Comparison of ENCODE assay signal across 1 cellular context in the genomic region with DNA sequence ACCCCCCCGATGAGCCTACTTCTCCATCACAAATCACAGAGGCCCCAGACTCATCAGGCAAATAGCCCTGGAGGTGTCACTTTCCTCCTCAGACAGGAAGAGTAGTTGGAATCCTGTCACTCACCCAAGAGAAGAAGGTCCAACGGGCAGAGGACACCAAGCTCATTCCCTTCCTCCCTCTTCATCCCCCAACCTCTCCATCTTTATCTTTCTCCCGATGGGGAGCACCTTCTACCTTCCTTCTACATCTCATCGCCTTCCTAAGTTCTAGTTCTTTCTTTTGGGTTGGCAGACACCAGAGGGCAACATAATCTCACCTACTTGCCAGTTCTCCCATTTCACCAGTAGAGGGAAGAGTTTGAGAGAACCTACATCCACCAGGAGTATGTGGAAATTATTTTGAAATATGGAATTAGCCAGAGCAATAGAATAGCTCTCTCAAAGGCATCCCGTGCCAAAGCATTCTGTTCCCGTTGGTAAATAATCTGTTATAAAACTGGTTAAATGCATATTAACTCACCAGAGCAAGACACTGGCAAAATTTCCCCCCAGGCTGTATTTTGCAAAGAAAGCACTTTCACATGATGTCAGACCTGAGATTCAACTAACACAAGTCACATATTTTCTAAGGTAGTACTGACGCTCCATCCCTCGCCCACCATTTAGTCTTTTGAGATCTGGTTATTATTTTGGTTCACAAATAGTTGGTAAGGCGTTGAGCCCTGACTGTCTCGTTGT.
TF ChIP-seq lines count a peak whose summit lies in the region.

No MANE protein-coding gene starts in this region.

TF ChIP-seq in HepG2, 621 proteins besides CTCF, POLR2A, EP300 and RAD21 (continued from another document and continues in another):
- TF ChIP-seq ZNF142 (CRISPR knock-in tag; IDR thresholded peaks at IDR 0.05) (no peak), ISL2 (CRISPR knock-in tag; IDR thresholded peaks at IDR 0.05) (no peak; the same call in 1 of the 2 replicates), TFE3 (CRISPR knock-in tag; IDR thresholded peaks at IDR 0.05) (0 out of 2 replicates have a peak, but pooled peaks have one; percentile 22), HNRNPK (IDR thresholded peaks at IDR 0.05; ENCODE audit: low read depth, low read length, poor library complexity, severe bottlenecking) (no peak), ZSCAN25 (CRISPR knock-in tag; IDR thresholded peaks at IDR 0.05) (no peak), FOXA3 (CRISPR knock-in tag; IDR thresholded peaks at IDR 0.05) (peak; percentile 39; the same call in 1 of the 2 replicates), IKZF1 (IDR thresholded peaks at IDR 0.05) (no peak), CREBL2 (CRISPR knock-in tag; IDR thresholded peaks at IDR 0.05; ENCODE audit: borderline replicate concordance) (no peak), ZNF281 (CRISPR knock-in tag; IDR thresholded peaks at IDR 0.05; ENCODE audit: borderline replicate concordance) (no peak), SPEN (CRISPR knock-in tag; IDR thresholded peaks at IDR 0.05; ENCODE audit: low read depth) (0 out of 2 replicates have a peak, but pooled peaks have one; percentile 16), TFDP1 (CRISPR knock-in tag; IDR thresholded peaks at IDR 0.05; ENCODE audit: borderline replicate concordance) (no peak), ZNF788 (CRISPR knock-in tag; IDR thresholded peaks at IDR 0.05; ENCODE audit: borderline replicate concordance) (no peak), NFE2L1 (CRISPR knock-in tag; IDR thresholded peaks at IDR 0.05; ENCODE audit: borderline replicate concordance) (no peak), JUND (CRISPR knock-in tag; IDR thresholded peaks at IDR 0.05) (no peak), ZNF431 (CRISPR knock-in tag; IDR thresholded peaks at IDR 0.05; ENCODE audit: borderline replicate concordance, low read depth) (no peak), SAFB2 (CRISPR knock-in tag; IDR thresholded peaks at IDR 0.05; ENCODE audit: borderline replicate concordance, low read depth) (no peak; the same call in 1 of the 2 replicates), ZNF12 (CRISPR knock-in tag; IDR thresholded peaks at IDR 0.05) (no peak), ATRX (CRISPR knock-in tag; IDR thresholded peaks at IDR 0.05; ENCODE audit: borderline replicate concordance) (no peak), SALL2 (CRISPR knock-in tag; IDR thresholded peaks at IDR 0.05) (no peak), HNRNPH1 (optimal IDR thresholded peaks at IDR 0.05; ENCODE audit: low read depth, low read length) (no peak), ZNF205 (CRISPR knock-in tag; IDR thresholded peaks at IDR 0.05) (no peak), ZNF263 (CRISPR knock-in tag; IDR thresholded peaks at IDR 0.05) (peak; percentile 75), ESRRA (CRISPR knock-in tag; IDR thresholded peaks at IDR 0.05; ENCODE audit: low read depth) (no peak), ZNF616 (CRISPR knock-in tag; IDR thresholded peaks at IDR 0.05; ENCODE audit: low read depth) (no peak), XBP1 (CRISPR knock-in tag; IDR thresholded peaks at IDR 0.05) (no peak), KLF16 (CRISPR knock-in tag; IDR thresholded peaks at IDR 0.05) (0 out of 4 replicates have a peak, but pooled peaks of 1 of the 2 experiments have one; percentile 28), ZNF510 (CRISPR knock-in tag; IDR thresholded peaks at IDR 0.05; ENCODE audit: low read depth) (no peak), GFI1 (CRISPR knock-in tag; IDR thresholded peaks at IDR 0.05; ENCODE audit: borderline replicate concordance) (no peak), ETV6 (CRISPR knock-in tag; conservative IDR thresholded peaks at IDR 0.05) (no peak), HES4 (CRISPR knock-in tag; IDR thresholded peaks at IDR 0.05; ENCODE audit: borderline replicate concordance) (no peak), ZNF776 (CRISPR knock-in tag; IDR thresholded peaks at IDR 0.05) (no peak), ZNF230 (CRISPR knock-in tag; IDR thresholded peaks at IDR 0.05) (no peak), CEBPG (CRISPR knock-in tag; IDR thresholded peaks at IDR 0.05) (peak; percentile 42; the same call in 1 of the 2 replicates), ZFY (CRISPR knock-in tag; IDR thresholded peaks at IDR 0.05) (no peak), SATB2 (CRISPR knock-in tag; IDR thresholded peaks at IDR 0.05) (no peak), KLF9 (CRISPR knock-in tag; IDR thresholded peaks at IDR 0.05; ENCODE audit: low read depth) (no peak), RXRB (CRISPR knock-in tag; IDR thresholded peaks at IDR 0.05; ENCODE audit: borderline replicate concordance) (peak; percentile 50; the same call in 1 of the 2 replicates), ELF4 (CRISPR knock-in tag; IDR thresholded peaks at IDR 0.05; ENCODE audit: borderline replicate concordance) (no peak), SIN3A (IDR thresholded peaks at IDR 0.05; ENCODE audit: borderline replicate concordance, low read depth, low read length) (no peak), HIC2 (CRISPR knock-in tag; IDR thresholded peaks at IDR 0.05; ENCODE audit: low read depth) (no peak), ZNF737 (CRISPR knock-in tag; IDR thresholded peaks at IDR 0.05; ENCODE audit: borderline replicate concordance) (no peak), RBFOX2 (IDR thresholded peaks at IDR 0.05; ENCODE audit: low read depth, low read length) (no peak), ZNF605 (CRISPR knock-in tag; IDR thresholded peaks at IDR 0.05) (no peak), SMC3 (IDR thresholded peaks at IDR 0.05; ENCODE audit: low read length) (peak; percentile 98)
- TF ChIP-seq, protein P1, sequence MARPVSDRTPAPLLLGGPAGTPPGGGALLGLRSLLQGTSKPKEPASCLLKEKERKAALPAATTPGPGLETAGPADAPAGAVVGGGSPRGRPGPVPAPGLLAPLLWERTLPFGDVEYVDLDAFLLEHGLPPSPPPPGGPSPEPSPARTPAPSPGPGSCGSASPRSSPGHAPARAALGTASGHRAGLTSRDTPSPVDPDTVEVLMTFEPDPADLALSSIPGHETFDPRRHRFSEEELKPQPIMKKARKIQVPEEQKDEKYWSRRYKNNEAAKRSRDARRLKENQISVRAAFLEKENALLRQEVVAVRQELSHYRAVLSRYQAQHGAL (CRISPR knock-in tag; IDR thresholded peaks at IDR 0.05; ENCODE audit: not compliant biosample characterization), result no peak
- TF ChIP-seq, protein P2, sequence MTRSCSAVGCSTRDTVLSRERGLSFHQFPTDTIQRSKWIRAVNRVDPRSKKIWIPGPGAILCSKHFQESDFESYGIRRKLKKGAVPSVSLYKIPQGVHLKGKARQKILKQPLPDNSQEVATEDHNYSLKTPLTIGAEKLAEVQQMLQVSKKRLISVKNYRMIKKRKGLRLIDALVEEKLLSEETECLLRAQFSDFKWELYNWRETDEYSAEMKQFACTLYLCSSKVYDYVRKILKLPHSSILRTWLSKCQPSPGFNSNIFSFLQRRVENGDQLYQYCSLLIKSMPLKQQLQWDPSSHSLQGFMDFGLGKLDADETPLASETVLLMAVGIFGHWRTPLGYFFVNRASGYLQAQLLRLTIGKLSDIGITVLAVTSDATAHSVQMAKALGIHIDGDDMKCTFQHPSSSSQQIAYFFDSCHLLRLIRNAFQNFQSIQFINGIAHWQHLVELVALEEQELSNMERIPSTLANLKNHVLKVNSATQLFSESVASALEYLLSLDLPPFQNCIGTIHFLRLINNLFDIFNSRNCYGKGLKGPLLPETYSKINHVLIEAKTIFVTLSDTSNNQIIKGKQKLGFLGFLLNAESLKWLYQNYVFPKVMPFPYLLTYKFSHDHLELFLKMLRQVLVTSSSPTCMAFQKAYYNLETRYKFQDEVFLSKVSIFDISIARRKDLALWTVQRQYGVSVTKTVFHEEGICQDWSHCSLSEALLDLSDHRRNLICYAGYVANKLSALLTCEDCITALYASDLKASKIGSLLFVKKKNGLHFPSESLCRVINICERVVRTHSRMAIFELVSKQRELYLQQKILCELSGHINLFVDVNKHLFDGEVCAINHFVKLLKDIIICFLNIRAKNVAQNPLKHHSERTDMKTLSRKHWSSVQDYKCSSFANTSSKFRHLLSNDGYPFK (CRISPR knock-in tag; IDR thresholded peaks at IDR 0.05; ENCODE audit: borderline replicate concordance), result no peak
